ENCODE assay signal across 28 cellular contexts in the genomic region with DNA sequence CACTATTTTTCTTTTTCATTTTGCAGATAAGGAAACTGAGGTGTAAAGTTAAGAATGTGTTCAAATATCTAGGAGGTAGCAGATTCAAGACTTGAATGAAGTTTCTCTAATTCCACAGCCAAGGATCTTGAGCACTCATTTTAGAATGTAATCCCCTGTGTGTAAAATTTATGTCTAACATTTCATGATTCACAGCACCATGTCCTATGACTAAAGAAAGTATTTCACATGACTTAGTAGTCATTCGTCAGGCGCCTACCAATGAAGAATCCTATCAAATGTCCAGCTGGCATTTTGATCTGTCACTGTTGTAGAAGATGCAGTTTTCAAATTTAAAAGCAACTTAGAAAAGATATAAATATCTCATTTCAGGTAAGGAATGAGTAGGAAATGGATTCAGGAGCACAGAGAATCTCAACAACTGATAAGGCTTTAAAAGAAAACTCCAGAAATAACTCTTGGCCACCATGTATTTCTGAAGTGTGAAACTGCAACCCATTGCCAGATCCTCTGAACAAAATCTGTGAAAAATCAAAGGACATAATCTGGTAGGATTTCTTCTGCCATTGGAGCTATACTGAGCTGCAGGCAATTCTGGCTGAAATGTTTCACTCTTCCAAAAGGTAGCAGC.
DNase-seq lines count a peak whose midpoint lies in the region; ATAC-seq and TF ChIP-seq lines count a peak whose summit lies in the region.
"Had no signal": no experiment of that assay in that cellular context is flagged by ENCODE, and none has a peak within 500 bp of the region (broad histone marks: within the 10 kb centered on the region; RNA-seq: fewer than 3 reads in every experiment).

No MANE protein-coding gene starts in this region.

- no peak for TF ChIP-seq CTCF in epithelial cell of esophagus (IDR thresholded peaks at IDR 0.05; ENCODE audit: insufficient read depth, low read depth, low read length, missing control alignments)
- TF ChIP-seq CTCF in suprapubic skin (IDR thresholded peaks at IDR 0.05): no peak
- TF ChIP-seq CTCF in endothelial cell (IDR thresholded peaks at IDR 0.05; ENCODE audit: unreplicated experiment): no peak

- no peaks in the 10 kb centered on the region for H3K9me3 ChIP-seq in suprapubic skin
- H3K9me3 ChIP-seq: MG63, thyroid gland had no signal

- H3K27ac Mint-ChIP-seq in endothelial cell (ENCODE audit: unreplicated experiment): no peak overlapping the region
- H3K27ac Mint-ChIP-seq: activated CD4-positive, alpha-beta T cell treated with anti-CD3 and anti-CD28 coated beads, Interleukin-2, amount 10 ng/mL, durations not matched to agents 7 days and 5 days; activated naive CD4-positive, alpha-beta T cell treated with anti-CD3 and anti-CD28 coated beads for 36 hours; activated T-cell treated with anti-CD3 and anti-CD28 coated beads, Interleukin-2, amount 50 U/mL, for 72 hours; CD4-positive, CD25-positive, alpha-beta regulatory T cell; memory B cell; naive B cell; stimulated activated naive B cell treated with anti-CD40 and anti-IgM and Interleukin-4, amounts not matched to agents 10 μg/mL and 1 μg/mL and 100 μg/mL, for 72 hours had no signal

- no peak overlapping the region for H3K4me3 Mint-ChIP-seq in endothelial cell (ENCODE audit: unreplicated experiment)
- H3K4me3 Mint-ChIP-seq: activated CD4-positive, alpha-beta T cell treated with anti-CD3 and anti-CD28 coated beads, Interleukin-2, amount 10 ng/mL, durations not matched to agents 7 days and 5 days; activated naive CD4-positive, alpha-beta T cell treated with anti-CD3 and anti-CD28 coated beads for 36 hours; activated T-cell treated with anti-CD3 and anti-CD28 coated beads, Interleukin-2, amount 50 U/mL, for 72 hours; CD4-positive, CD25-positive, alpha-beta regulatory T cell; memory B cell; naive B cell; stimulated activated naive B cell treated with anti-CD40 and anti-IgM and Interleukin-4, amounts not matched to agents 10 μg/mL and 1 μg/mL and 100 μg/mL, for 72 hours had no signal

- no peaks in the 10 kb centered on the region for H3K4me1 ChIP-seq in suprapubic skin

- H3K4me3 ChIP-seq in epithelial cell of esophagus (ENCODE audit: low read length) (no peak overlapping the region), suprapubic skin (no peak overlapping the region)
- H3K4me3 ChIP-seq: K562, MG63, thyroid gland had no signal

- no peaks in the 10 kb centered on the region for H3K27me3 ChIP-seq in suprapubic skin
- H3K27me3 ChIP-seq: MG63, thyroid gland had no signal

- H3K36me3 ChIP-seq in suprapubic skin: no peaks in the 10 kb centered on the region
- H3K36me3 ChIP-seq: MG63, thyroid gland had no signal

- DNase-seq in RKO (ENCODE audit: low spot score) (peak; percentile 21), epithelial cell of esophagus (ENCODE audit: low read depth) (peak; percentile 19), middle frontal gyrus (ENCODE audit: extremely low spot score, low spot score) (peak; percentile 75), suprapubic skin (ENCODE audit: low spot score in 2 of 2) (no peak), germinal center (ENCODE audit: low spot score) (no peak), amniotic stem cell (lab: John Stamatoyannopoulos, UW) (no peak), endothelial cell (ENCODE audit: low spot score) (no peak), left lobe of liver (ENCODE audit: low spot score) (no peak)
- DNase-seq: activated CD4-positive, alpha-beta T cell treated with anti-CD3 and anti-CD28 coated beads, Interleukin-2, amount 10 ng/mL, durations not matched to agents 7 days and 5 days; activated naive CD4-positive, alpha-beta T cell treated with anti-CD3 and anti-CD28 coated beads for 36 hours; activated T-cell treated with anti-CD3 and anti-CD28 coated beads, Interleukin-2, amount 50 U/mL, for 72 hours; CD4-positive, CD25-positive, alpha-beta regulatory T cell; central memory CD4-positive, alpha-beta T cell; GOT3; left colon; MG63; naive B cell; NCI-H1417; NCI-H2081 treated with DMSO at 0.1 percent for 48 hours; NCI-H774; nucleus accumbens; stimulated activated CD4-positive, alpha-beta T cell treated with anti-CD3 and anti-CD28 coated beads, Interleukin-4, amount 100 ng/mL, for 24 hours; stimulated activated naive B cell treated with anti-CD40 and anti-IgM and Interleukin-4, amounts not matched to agents 10 μg/mL and 1 μg/mL and 100 μg/mL, for 72 hours; T-helper 9 cell; thyroid gland had no signal

- peak overlapping the region; percentile 65 for H3K27ac ChIP-seq in suprapubic skin
- H3K27ac ChIP-seq: thyroid gland had no signal

- TF ChIP-seq EP300 in suprapubic skin (IDR thresholded peaks at IDR 0.05): no peak

- no peak for TF ChIP-seq POLR2A in suprapubic skin (IDR thresholded peaks at IDR 0.05)

- 82% methylated on average over 2 of the region's 2 CpGs for WGBS in suprapubic skin

- no peaks in the 10 kb centered on the region for H3K9me3 Mint-ChIP-seq in endothelial cell (ENCODE audit: unreplicated experiment)
- H3K9me3 Mint-ChIP-seq: activated CD4-positive, alpha-beta T cell treated with anti-CD3 and anti-CD28 coated beads, Interleukin-2, amount 10 ng/mL, durations not matched to agents 7 days and 5 days had no signal

- H3K27me3 Mint-ChIP-seq in endothelial cell (ENCODE audit: unreplicated experiment): peaks cover 1% of the 10 kb centered on the region
- H3K27me3 Mint-ChIP-seq: activated CD4-positive, alpha-beta T cell treated with anti-CD3 and anti-CD28 coated beads, Interleukin-2, amount 10 ng/mL, durations not matched to agents 7 days and 5 days; CD4-positive, CD25-positive, alpha-beta regulatory T cell; memory B cell; naive B cell; stimulated activated naive B cell treated with anti-CD40 and anti-IgM and Interleukin-4, amounts not matched to agents 10 μg/mL and 1 μg/mL and 100 μg/mL, for 72 hours had no signal

- no peaks in the 10 kb centered on the region for H3K36me3 Mint-ChIP-seq in endothelial cell (ENCODE audit: low read depth, unreplicated experiment)
- H3K36me3 Mint-ChIP-seq: CD4-positive, CD25-positive, alpha-beta regulatory T cell; memory B cell; naive B cell; stimulated activated naive B cell treated with anti-CD40 and anti-IgM and Interleukin-4, amounts not matched to agents 10 μg/mL and 1 μg/mL and 100 μg/mL, for 72 hours had no signal

- ATAC-seq in left lobe of liver: no peak
- ATAC-seq: activated T-cell treated with anti-CD3 and anti-CD28 coated beads, Interleukin-2, amount 50 U/mL, for 72 hours; esophagus mucosa; K562; left colon; stimulated activated naive B cell treated with anti-CD40 and anti-IgM and Interleukin-4, amounts not matched to agents 10 μg/mL and 1 μg/mL and 100 μg/mL, for 72 hours had no signal

- no peaks in the 10 kb centered on the region for H3K4me1 Mint-ChIP-seq in endothelial cell (ENCODE audit: unreplicated experiment)
- H3K4me1 Mint-ChIP-seq: activated CD4-positive, alpha-beta T cell treated with anti-CD3 and anti-CD28 coated beads, Interleukin-2, amount 10 ng/mL, durations not matched to agents 7 days and 5 days; CD4-positive, CD25-positive, alpha-beta regulatory T cell; memory B cell; naive B cell; stimulated activated naive B cell treated with anti-CD40 and anti-IgM and Interleukin-4, amounts not matched to agents 10 μg/mL and 1 μg/mL and 100 μg/mL, for 72 hours had no signal

Comparison
In these comparisons a context has a peak if more than half of its experiments do, and no peak if none do; other contexts are left out.
1. DNase-seq: peak in RKO (single experiment), epithelial cell of esophagus (single experiment) and middle frontal gyrus (single experiment); none in suprapubic skin (0 of 2), germinal center (single experiment), amniotic stem cell (single experiment), endothelial cell (single experiment) and left lobe of liver (single experiment).